ENCODE assay signal across 17 cellular contexts in the genomic region with DNA sequence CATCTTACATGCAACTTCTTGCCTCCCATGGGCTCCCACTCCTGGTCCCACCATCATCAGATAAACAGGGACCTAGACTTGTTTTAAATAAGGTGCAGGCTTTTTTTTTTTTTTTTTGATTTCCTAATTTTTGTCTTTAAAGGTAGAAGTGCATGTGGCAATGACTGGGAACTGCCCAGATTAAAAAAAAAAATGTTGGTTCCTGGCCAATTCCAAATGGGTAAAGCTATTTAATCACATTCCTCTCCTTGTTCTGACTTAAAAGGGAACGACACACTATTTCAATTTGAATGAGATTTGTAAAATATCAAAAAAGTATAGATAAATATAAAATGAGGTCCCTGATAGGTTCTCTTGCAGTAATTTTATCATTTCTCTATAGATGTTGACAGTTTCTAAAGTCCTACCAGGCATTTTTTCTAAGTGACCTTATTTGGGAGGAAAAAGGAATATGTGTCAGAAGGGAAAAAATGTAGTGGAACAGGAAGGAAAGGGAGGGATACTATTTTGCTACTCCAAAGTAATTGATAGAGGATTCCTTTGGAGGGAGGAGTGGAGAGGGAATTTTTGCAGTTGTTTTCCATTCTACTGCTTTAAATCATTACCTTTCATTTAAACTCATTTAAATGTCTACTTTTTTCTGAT. TPM values are rescaled to one million over a fixed set of nuclear protein-coding genes. Genes with fewer than 3 reads are reported as not detected.
DNase-seq lines count a peak whose midpoint lies in the region; TF ChIP-seq lines count a peak whose summit lies in the region.
"Had no signal": no experiment of that assay in that cellular context is flagged by ENCODE, and none has a peak within 500 bp of the region (broad histone marks: within the 10 kb centered on the region; RNA-seq: fewer than 3 reads in every experiment).

No MANE protein-coding gene starts in this region.

- H3K36me3 Mint-ChIP-seq in activated naive CD4-positive, alpha-beta T cell treated with anti-CD3 and anti-CD28 coated beads, Interleukin-2, amount 50 U/mL, for 24 hours, result peaks cover 9% of the 10 kb centered on the region
- peaks cover 37% of the 10 kb centered on the region for H3K36me3 Mint-ChIP-seq in activated naive CD4-positive, alpha-beta T cell treated with anti-CD3 and anti-CD28 coated beads for 36 hours (ENCODE audit: low read depth)

- in situ Hi-C loops in GM13976 (cut with MboI; ENCODE audit: low sequenced_read_pairs, unreplicated experiment), result no loop called here

- H2AFZ ChIP-seq in OCI-LY7 (ENCODE audit: low read length), result no peak overlapping the region

- no peaks in the 10 kb centered on the region for H3K9me3 Mint-ChIP-seq in activated naive CD4-positive, alpha-beta T cell treated with anti-CD3 and anti-CD28 coated beads, Interleukin-2, amount 50 U/mL, for 24 hours
- H3K9me3 Mint-ChIP-seq in activated naive CD4-positive, alpha-beta T cell treated with anti-CD3 and anti-CD28 coated beads for 36 hours, result no peaks in the 10 kb centered on the region
- H3K9me3 Mint-ChIP-seq: activated CD4-positive, alpha-beta memory T cell treated with anti-CD3 and anti-CD28 coated beads for 36 hours; activated T-cell treated with anti-CD3 and anti-CD28 coated beads, Interleukin-2, amount 50 U/mL, for 4 hours; CD14-positive monocyte; natural killer cell treated with Interleukin-12 subunit alpha and Interleukin-12 subunit beta and Interleukin-15 and Interleukin-18, amount 100 ng/mL, for 72 hours had no signal

- no peaks in the 10 kb centered on the region for H3K27me3 ChIP-seq in thyroid gland
- H3K27me3 ChIP-seq: tibial nerve had no signal

- no peaks in the 10 kb centered on the region for H3K79me2 ChIP-seq in OCI-LY7 (ENCODE audit: insufficient read depth, low read depth, low read length)

- no peak overlapping the region for H3K4me3 Mint-ChIP-seq in activated naive CD4-positive, alpha-beta T cell treated with anti-CD3 and anti-CD28 coated beads, Interleukin-2, amount 50 U/mL, for 24 hours
- H3K4me3 Mint-ChIP-seq in activated naive CD4-positive, alpha-beta T cell treated with anti-CD3 and anti-CD28 coated beads for 36 hours, result no peak overlapping the region
- H3K4me3 Mint-ChIP-seq: activated CD4-positive, alpha-beta memory T cell treated with anti-CD3 and anti-CD28 coated beads for 36 hours; activated T-cell treated with anti-CD3 and anti-CD28 coated beads, Interleukin-2, amount 50 U/mL, for 4 hours; CD14-positive monocyte; natural killer cell treated with Interleukin-12 subunit alpha and Interleukin-12 subunit beta and Interleukin-15 and Interleukin-18, amount 100 ng/mL, for 72 hours had no signal

- no peak overlapping the region for H3K4me2 ChIP-seq in OCI-LY7 (ENCODE audit: low read length)

- intact Hi-C loops in activated naive CD4-positive, alpha-beta T cell treated with anti-CD3 and anti-CD28 coated beads for 36 hours (cut with micrococcal nuclease), result loop anchor here (5.0 kb wide), 3 partner anchors 162 to 1122 kb away; no protein-coding TSS in a partner anchor
- intact Hi-C loops in thyroid gland (cut with DNase I) (loop anchor here (5.0 kb wide), 3 partner anchors 302 to 872 kb away; no protein-coding TSS in a partner anchor), OCI-LY7 (cut with micrococcal nuclease; ENCODE audit: unreplicated experiment) (loop anchor here (5.0 to 10.0 kb wide), 2 partner anchors 647 to 1120 kb away; no protein-coding TSS in a partner anchor)

- H3K4me1 ChIP-seq in thyroid gland (peaks cover 7 to 27% of the 10 kb centered on the region in 2 donors), OCI-LY7 (ENCODE audit: insufficient read depth, low read length, poor library complexity, severe bottlenecking) (no peaks in the 10 kb centered on the region)

- 47 to 77% methylated on average over 1 of the region's 1 CpG for WGBS in thyroid gland, 2 donors

- H3K36me3 ChIP-seq in thyroid gland, result peaks cover 12 to 29% of the 10 kb centered on the region in 2 donors
- H3K36me3 ChIP-seq in OCI-LY7 (ENCODE audit: insufficient read depth, low read length), result peaks cover 93% of the 10 kb centered on the region

- H3K9me3 ChIP-seq in thyroid gland, result no peaks in the 10 kb centered on the region
- no peaks in the 10 kb centered on the region for H3K9me3 ChIP-seq in OCI-LY7 (ENCODE audit: low read length)
- H3K9me3 ChIP-seq: lower lobe of right lung, psoas muscle, tibial nerve had no signal

- no peaks in the 10 kb centered on the region for H3K9me2 ChIP-seq in OCI-LY7 (ENCODE audit: insufficient read depth, low read length)

- no peak overlapping the region for H3K4me3 ChIP-seq in cardiac fibroblast (replicated peaks in 1 of 2; ENCODE audit: low read depth in 2 of 2, low read length in 2 of 2)
- no peak overlapping the region for H3K4me3 ChIP-seq in thyroid gland (replicated peaks in 1 of 3)
- no peak overlapping the region for H3K4me3 ChIP-seq in OCI-LY7 (ENCODE audit: low read depth, low read length, poor library complexity, severe bottlenecking)
- H3K4me3 ChIP-seq: lower lobe of right lung, psoas muscle, tibial nerve had no signal

- H3K27me3 Mint-ChIP-seq in activated naive CD4-positive, alpha-beta T cell treated with anti-CD3 and anti-CD28 coated beads, Interleukin-2, amount 50 U/mL, for 24 hours, result no peaks in the 10 kb centered on the region
- no peaks in the 10 kb centered on the region for H3K27me3 Mint-ChIP-seq in activated naive CD4-positive, alpha-beta T cell treated with anti-CD3 and anti-CD28 coated beads for 36 hours (ENCODE audit: low read depth)
- H3K27me3 Mint-ChIP-seq: activated CD4-positive, alpha-beta memory T cell treated with anti-CD3 and anti-CD28 coated beads for 36 hours; natural killer cell treated with Interleukin-12 subunit alpha and Interleukin-12 subunit beta and Interleukin-15 and Interleukin-18, amount 100 ng/mL, for 72 hours had no signal

- H3K27ac Mint-ChIP-seq in activated naive CD4-positive, alpha-beta T cell treated with anti-CD3 and anti-CD28 coated beads, Interleukin-2, amount 50 U/mL, for 24 hours, result peak overlapping the region; percentile 61
- H3K27ac Mint-ChIP-seq in activated naive CD4-positive, alpha-beta T cell treated with anti-CD3 and anti-CD28 coated beads for 36 hours, result no peak overlapping the region
- H3K27ac Mint-ChIP-seq: activated CD4-positive, alpha-beta memory T cell treated with anti-CD3 and anti-CD28 coated beads for 36 hours; CD14-positive monocyte; natural killer cell treated with Interleukin-12 subunit alpha and Interleukin-12 subunit beta and Interleukin-15 and Interleukin-18, amount 100 ng/mL, for 72 hours had no signal

- no peaks in the 10 kb centered on the region for H4K20me1 ChIP-seq in OCI-LY7 (ENCODE audit: insufficient read depth, low read length)

- no peak for DNase-seq in activated naive CD4-positive, alpha-beta T cell treated with anti-CD3 and anti-CD28 coated beads for 36 hours
- DNase-seq in cardiac fibroblast (ENCODE audit: low read depth in 2 of 2) (peak; percentile 35 to 58), kidney glomerular epithelial cell (lab: John Stamatoyannopoulos, UW) (peak; percentile 27), thyroid gland (no peak), GM13976 (ENCODE audit: low spot score) (no peak), DMS53 (lab: John Stamatoyannopoulos, UW) (no peak), OCI-LY7 (ENCODE audit: low spot score) (no peak)
- DNase-seq: activated CD4-positive, alpha-beta memory T cell treated with anti-CD3 and anti-CD28 coated beads for 36 hours; activated T-cell treated with anti-CD3 and anti-CD28 coated beads, Interleukin-2, amount 50 U/mL, for 4 hours; DND-41; lower lobe of right lung; psoas muscle had no signal

- no TSS peak for BruUV-seq in OCI-LY7 (replicated peaks; lab: Mats Ljungman, UMichigan)

- H3K4me1 Mint-ChIP-seq in activated naive CD4-positive, alpha-beta T cell treated with anti-CD3 and anti-CD28 coated beads, Interleukin-2, amount 50 U/mL, for 24 hours, result peaks cover 5% of the 10 kb centered on the region
- H3K4me1 Mint-ChIP-seq in activated naive CD4-positive, alpha-beta T cell treated with anti-CD3 and anti-CD28 coated beads for 36 hours (ENCODE audit: low read depth), result peaks cover 4% of the 10 kb centered on the region

- H3K27ac ChIP-seq in thyroid gland, result peak overlapping the region in 2 of 3 donors; percentile 32 to 65
- no peak overlapping the region for H3K27ac ChIP-seq in OCI-LY7 (ENCODE audit: low read depth, low read length, poor library complexity, severe bottlenecking)
- H3K27ac ChIP-seq: 22Rv1, lower lobe of right lung, psoas muscle, tibial nerve had no signal

- POLR2A ChIA-PET in OCI-LY7 (lab: Charles Lee), result interaction anchor here (0.6 to 0.8 kb wide), 2 partner anchors 33 to 270 kb away, joined by 3 to 5 read pairs; no protein-coding TSS in a partner anchor

- no peak for TF ChIP-seq POLR2A in thyroid gland (IDR thresholded peaks at IDR 0.05)

- CTCF ChIA-PET in activated naive CD4-positive, alpha-beta T cell treated with anti-CD3 and anti-CD28 coated beads for 36 hours (lab: Charles Lee), result interaction anchor here (0.6 to 1.3 kb wide), 5 partner anchors 94 to 668 kb away, joined by 3 to 10 read pairs (median 4); no protein-coding TSS in a partner anchor
- CTCF ChIA-PET in OCI-LY7 (lab: Charles Lee; ENCODE audit: unreplicated experiment), result no interaction called here

- TF ChIP-seq CTCF in cardiac fibroblast (IDR thresholded peaks at IDR 0.05; ENCODE audit: low read depth, low read length) (no peak), thyroid gland (IDR thresholded peaks at IDR 0.05) (no peak), GM13976 (IDR thresholded peaks at IDR 0.05; ENCODE audit: borderline replicate concordance, control extremely low read depth, extremely low read depth, insufficient read depth, missing control alignments) (no peak), OCI-LY7 (conservative IDR thresholded peaks at IDR 0.05; ENCODE audit: low read length) (no peak)

RNA-seq across cellular contexts. Expression of gene DDX1, which starts 43.3 kb away (rescaled TPM):
- total RNA-seq in activated naive CD4-positive, alpha-beta T cell treated with anti-CD3 and anti-CD28 coated beads for 36 hours, result 10 to 100 TPM; 61.7 to 64.1 TPM
- 10 to 100 TPM; 63.0 to 85.6 (median 75.2) TPM for total RNA-seq in thyroid gland
- 40.5 and 42.7 TPM in 2 replicates for total RNA-seq in OCI-LY7 (2014; rRNA removed; shearing (Covaris generic))
- 85.9 and 91.8 TPM in 2 replicates for total RNA-seq in OCI-LY7 (2022)

Comparison
In these comparisons a context has a peak if more than half of its experiments do, and no peak if none do; other contexts are left out.
1. DNase-seq: peak in cardiac fibroblast (2 of 2) and kidney glomerular epithelial cell (single experiment); none in activated naive CD4-positive, alpha-beta T cell treated with anti-CD3 and anti-CD28 coated beads for 36 hours (single experiment), thyroid gland (0 of 2), GM13976 (single experiment), DMS53 (single experiment) and OCI-LY7 (single experiment).